In the genomic region with DNA sequence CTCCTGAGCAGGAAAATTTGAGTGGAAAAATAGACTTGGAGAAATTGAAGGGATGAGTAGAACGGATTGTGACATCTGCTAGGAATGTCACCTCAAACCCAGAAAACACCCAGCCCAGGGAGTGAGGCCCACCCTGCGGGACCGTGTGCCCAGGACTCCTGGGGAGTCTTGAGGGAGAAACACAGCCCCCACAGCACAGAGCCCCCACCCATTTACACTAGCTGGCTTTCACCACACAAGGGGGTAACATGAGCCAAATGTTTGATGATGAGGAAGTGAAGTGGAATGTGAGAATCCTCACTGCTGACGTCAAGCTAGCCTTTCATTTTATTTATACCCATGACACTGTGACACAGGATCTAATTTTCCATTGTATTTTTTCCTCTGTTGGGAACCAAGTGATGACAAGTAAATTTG, we compare ENCODE assay signal across 9 cellular contexts. TPM values are rescaled to one million over a fixed set of nuclear protein-coding genes. Genes with fewer than 3 reads are reported as not detected.
A peak's percentile ranks its signal among the peaks of the same experiment; 100 is the strongest.
DNase-seq lines count a peak whose midpoint lies in the region; ATAC-seq and TF ChIP-seq lines count a peak whose summit lies in the region.
"Had no signal": no experiment of that assay in that cellular context is flagged by ENCODE, and none has a peak within 500 bp of the region (broad histone marks: within the 10 kb centered on the region; RNA-seq: fewer than 3 reads in every experiment).

No MANE protein-coding gene starts in this region.

- H3K27me3 Mint-ChIP-seq in CD4-positive, alpha-beta T cell, result peaks cover 10% of the 10 kb centered on the region

- POLR2A ChIA-PET in CD4-positive, alpha-beta T cell (lab: Charles Lee), result no interaction called here

- ATAC-seq in mucosa of descending colon, result peak; percentile 9
- ATAC-seq in CD4-positive, alpha-beta T cell (ENCODE audit: poor library complexity), result no peak
- no peak for ATAC-seq in GM19351 (IDR thresholded peaks at IDR 0.05; ENCODE audit: unreplicated experiment)

- TF ChIP-seq RAD21 in Ishikawa (IDR thresholded peaks at IDR 0.05; ENCODE audit: low read depth), result no peak

- no peaks in the 10 kb centered on the region for H3K4me1 Mint-ChIP-seq in CD4-positive, alpha-beta T cell (ENCODE audit: low read depth)

- no peak for TF ChIP-seq CTCF in mucosa of descending colon (IDR thresholded peaks at IDR 0.05)
- no peak for TF ChIP-seq CTCF in CD4-positive, alpha-beta T cell (IDR thresholded peaks at IDR 0.05)

- H3K27ac ChIP-seq in ACC112 (ENCODE audit: low read depth, low read length) (peak overlapping the region; percentile 93), caudate nucleus (ENCODE audit: low read depth, low read length) (peak overlapping the region; percentile 79)
- H3K27ac ChIP-seq in CD4-positive, alpha-beta T cell (ENCODE audit: low read depth, low read length), result no peak overlapping the region
- H3K27ac ChIP-seq: cardiac muscle cell had no signal

- intact Hi-C loops in mucosa of descending colon (cut with DNase I, micrococcal nuclease), result no loop called here
- intact Hi-C loops in CD4-positive, alpha-beta T cell (cut with DNase I, micrococcal nuclease), result no loop called here

- peak overlapping the region; percentile 63 for H2AFZ ChIP-seq in ACC112 (ENCODE audit: low read length, unreplicated experiment)

- no peaks in the 10 kb centered on the region for H3K36me3 Mint-ChIP-seq in CD4-positive, alpha-beta T cell (ENCODE audit: low read depth)

- H3K27me3 ChIP-seq in ACC112 (ENCODE audit: insufficient read depth, low read length), result peaks cover 4% of the 10 kb centered on the region; the same call in 1 of the 2 replicates
- peaks cover 4% of the 10 kb centered on the region for H3K27me3 ChIP-seq in CD4-positive, alpha-beta T cell (ENCODE audit: control insufficient read depth, insufficient read depth, low read length)
- H3K27me3 ChIP-seq: cardiac muscle cell had no signal

- H3K4me3 ChIP-seq in ACC112 (ENCODE audit: low read depth, low read length), result peak overlapping the region; percentile 65
- no peak overlapping the region for H3K4me3 ChIP-seq in mucosa of descending colon
- H3K4me3 ChIP-seq: cardiac muscle cell had no signal

- 0 out of 2 replicates have a peak, but pooled peaks have one; percentile 19 for TF ChIP-seq EP300 in Ishikawa (IDR thresholded peaks at IDR 0.05; ENCODE audit: borderline replicate concordance)

- DNase-seq in caudate nucleus (lab: John Stamatoyannopoulos, UW), result no peak
- DNase-seq in mucosa of descending colon, result no peak
- no peak for DNase-seq in CD4-positive, alpha-beta T cell
- no peak for DNase-seq in mesenteric fat pad (ENCODE audit: low spot score)
- no peak for DNase-seq in epidermal melanocyte (ENCODE audit: insufficient read length, low spot score)

- no peaks in the 10 kb centered on the region for H3K36me3 ChIP-seq in ACC112 (ENCODE audit: insufficient read depth, low read length)
- no peaks in the 10 kb centered on the region for H3K36me3 ChIP-seq in mucosa of descending colon (ENCODE audit: low read depth)
- H3K36me3 ChIP-seq: cardiac muscle cell had no signal

- no peak overlapping the region for H3K27ac Mint-ChIP-seq in CD4-positive, alpha-beta T cell

- no peak overlapping the region for H3K4me3 Mint-ChIP-seq in CD4-positive, alpha-beta T cell

- H3K9me3 Mint-ChIP-seq in CD4-positive, alpha-beta T cell, result no peaks in the 10 kb centered on the region

- H3K4me1 ChIP-seq in ACC112 (ENCODE audit: control insufficient read depth, insufficient read depth, low read length, unreplicated experiment), result peaks cover 26% of the 10 kb centered on the region
- H3K4me1 ChIP-seq in mucosa of descending colon (ENCODE audit: low read depth), result peaks cover 3% of the 10 kb centered on the region

- CTCF ChIA-PET in CD4-positive, alpha-beta T cell (lab: Charles Lee), result no interaction called here

- H3K79me2 ChIP-seq in ACC112 (ENCODE audit: control insufficient read depth, insufficient read depth, low read length, unreplicated experiment), result no peaks in the 10 kb centered on the region

- no peaks in the 10 kb centered on the region for H3K9me3 ChIP-seq in mucosa of descending colon
- H3K9me3 ChIP-seq in CD4-positive, alpha-beta T cell (ENCODE audit: control insufficient read depth, low read length), result no peaks in the 10 kb centered on the region

TF ChIP-seq in Ishikawa, 13 proteins besides CTCF, POLR2A, EP300 and RAD21:
- TF ChIP-seq CREB1 (IDR thresholded peaks at IDR 0.05; ENCODE audit: low read depth), result 0 out of 2 replicates have a peak, but pooled peaks have one; percentile 19
- TF ChIP-seq, protein P1, sequence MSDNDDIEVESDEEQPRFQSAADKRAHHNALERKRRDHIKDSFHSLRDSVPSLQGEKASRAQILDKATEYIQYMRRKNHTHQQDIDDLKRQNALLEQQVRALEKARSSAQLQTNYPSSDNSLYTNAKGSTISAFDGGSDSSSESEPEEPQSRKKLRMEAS (IDR thresholded peaks at IDR 0.05), result no peak
- no peak for TF ChIP-seq CEBPB (IDR thresholded peaks at IDR 0.05)
- TF ChIP-seq TCF12 (IDR thresholded peaks at IDR 0.05; ENCODE audit: low read depth), result peak; percentile 20; the same call in 1 of the 2 replicates
- TF ChIP-seq, protein P2, sequence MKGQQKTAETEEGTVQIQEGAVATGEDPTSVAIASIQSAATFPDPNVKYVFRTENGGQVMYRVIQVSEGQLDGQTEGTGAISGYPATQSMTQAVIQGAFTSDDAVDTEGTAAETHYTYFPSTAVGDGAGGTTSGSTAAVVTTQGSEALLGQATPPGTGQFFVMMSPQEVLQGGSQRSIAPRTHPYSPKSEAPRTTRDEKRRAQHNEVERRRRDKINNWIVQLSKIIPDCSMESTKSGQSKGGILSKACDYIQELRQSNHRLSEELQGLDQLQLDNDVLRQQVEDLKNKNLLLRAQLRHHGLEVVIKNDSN (IDR thresholded peaks at IDR 0.05), result no peak
- TF ChIP-seq, protein P3, sequence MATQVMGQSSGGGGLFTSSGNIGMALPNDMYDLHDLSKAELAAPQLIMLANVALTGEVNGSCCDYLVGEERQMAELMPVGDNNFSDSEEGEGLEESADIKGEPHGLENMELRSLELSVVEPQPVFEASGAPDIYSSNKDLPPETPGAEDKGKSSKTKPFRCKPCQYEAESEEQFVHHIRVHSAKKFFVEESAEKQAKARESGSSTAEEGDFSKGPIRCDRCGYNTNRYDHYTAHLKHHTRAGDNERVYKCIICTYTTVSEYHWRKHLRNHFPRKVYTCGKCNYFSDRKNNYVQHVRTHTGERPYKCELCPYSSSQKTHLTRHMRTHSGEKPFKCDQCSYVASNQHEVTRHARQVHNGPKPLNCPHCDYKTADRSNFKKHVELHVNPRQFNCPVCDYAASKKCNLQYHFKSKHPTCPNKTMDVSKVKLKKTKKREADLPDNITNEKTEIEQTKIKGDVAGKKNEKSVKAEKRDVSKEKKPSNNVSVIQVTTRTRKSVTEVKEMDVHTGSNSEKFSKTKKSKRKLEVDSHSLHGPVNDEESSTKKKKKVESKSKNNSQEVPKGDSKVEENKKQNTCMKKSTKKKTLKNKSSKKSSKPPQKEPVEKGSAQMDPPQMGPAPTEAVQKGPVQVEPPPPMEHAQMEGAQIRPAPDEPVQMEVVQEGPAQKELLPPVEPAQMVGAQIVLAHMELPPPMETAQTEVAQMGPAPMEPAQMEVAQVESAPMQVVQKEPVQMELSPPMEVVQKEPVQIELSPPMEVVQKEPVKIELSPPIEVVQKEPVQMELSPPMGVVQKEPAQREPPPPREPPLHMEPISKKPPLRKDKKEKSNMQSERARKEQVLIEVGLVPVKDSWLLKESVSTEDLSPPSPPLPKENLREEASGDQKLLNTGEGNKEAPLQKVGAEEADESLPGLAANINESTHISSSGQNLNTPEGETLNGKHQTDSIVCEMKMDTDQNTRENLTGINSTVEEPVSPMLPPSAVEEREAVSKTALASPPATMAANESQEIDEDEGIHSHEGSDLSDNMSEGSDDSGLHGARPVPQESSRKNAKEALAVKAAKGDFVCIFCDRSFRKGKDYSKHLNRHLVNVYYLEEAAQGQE (IDR thresholded peaks at IDR 0.05; ENCODE audit: low read depth), result no peak
- no peak for TF ChIP-seq EGR1 (IDR thresholded peaks at IDR 0.05)
- TF ChIP-seq NFIC (IDR thresholded peaks at IDR 0.05), result no peak
- no peak for TF ChIP-seq FOXM1 (IDR thresholded peaks at IDR 0.05; ENCODE audit: borderline replicate concordance, low read depth)
- TF ChIP-seq TAF1 (IDR thresholded peaks at IDR 0.05; ENCODE audit: low read depth), result no peak
- TF ChIP-seq ZBTB7A (IDR thresholded peaks at IDR 0.05; ENCODE audit: low read depth), result no peak
- TF ChIP-seq TEAD4 (IDR thresholded peaks at IDR 0.05), result peak; percentile 34; the same call in 1 of the 2 replicates
- no peak for TF ChIP-seq YY1 (IDR thresholded peaks at IDR 0.05; ENCODE audit: low read depth)

RNA-seq across cellular contexts. Expression of a gene that starts 42.8 kb away (rescaled TPM):
- total RNA-seq in mucosa of descending colon, result 1 to 10 TPM in 1 of 3 donors, under 1 TPM in 2; 0.52 to 6.9 (median 0.70) TPM
- total RNA-seq in CD4-positive, alpha-beta T cell, result under 1 TPM; 0.22 to 0.27 TPM
- 37.5 TPM for total RNA-seq in mesenteric fat pad
